ENCODE assay signal across 8 cellular contexts in genomic region chr7:35468606-35469005, GRCh38.
"Had no signal": no experiment of that assay in that cellular context is flagged by ENCODE, and none has a peak within 500 bp of the region (broad histone marks: within the 10 kb centered on the region; RNA-seq: fewer than 3 reads in every experiment).

No MANE protein-coding gene starts in this region.

- H3K4me3 ChIP-seq: GM23338 had no signal

- H3K27ac Mint-ChIP-seq: GM23338, H9, HFFc6 had no signal

- H3K4me2 ChIP-seq: GM23338 had no signal

- DNase-seq: H9, HCEC 1CT, HFFc6, KBM-7 had no signal

- H3K27ac ChIP-seq: HL-60 had no signal

- ATAC-seq: GM23338, HepG2 had no signal

- H3K36me3 Mint-ChIP-seq: IgD-negative memory B cell had no signal

- H3K9me3 Mint-ChIP-seq: GM23338, H9, HFFc6 had no signal

- H3K4me3 Mint-ChIP-seq: GM23338, H9, HFFc6 had no signal
